ENCODE assay signal across 12 cellular contexts in the genomic region with DNA sequence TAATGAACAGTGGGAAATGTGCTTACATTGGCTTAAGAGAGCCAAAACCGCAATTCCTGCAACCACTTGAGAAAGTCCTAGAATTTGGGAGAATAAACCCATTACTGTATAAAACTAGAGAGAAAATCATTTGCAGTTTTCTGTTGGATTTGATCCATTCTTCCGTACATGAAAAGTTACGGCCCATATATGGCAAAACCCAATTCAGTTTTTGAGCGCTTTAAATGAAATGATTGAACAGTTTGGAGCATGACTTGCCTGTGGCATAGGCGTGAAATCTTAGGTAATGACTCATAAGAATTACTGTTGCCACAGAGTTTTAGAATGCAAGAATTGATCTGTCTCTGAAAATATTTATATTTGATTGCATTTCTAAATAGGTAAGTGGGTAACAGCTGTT. TPM values are rescaled to one million over a fixed set of nuclear protein-coding genes. Genes with fewer than 3 reads are reported as not detected.
DNase-seq lines count a peak whose midpoint lies in the region; ATAC-seq lines count a peak whose summit lies in the region.
"Had no signal": no experiment of that assay in that cellular context is flagged by ENCODE, and none has a peak within 500 bp of the region (broad histone marks: within the 10 kb centered on the region; RNA-seq: fewer than 3 reads in every experiment).

No MANE protein-coding gene starts in this region.

- no peak overlapping the region for H2BK12ac ChIP-seq in neuronal stem cell (ENCODE audit: low read length)

- H3K18ac ChIP-seq in neuronal stem cell (ENCODE audit: low read length), result no peak overlapping the region

- H3K27me3 ChIP-seq in neuronal stem cell (ENCODE audit: control insufficient read depth in 3 of 3, insufficient read depth in 3 of 3, low read depth in 1 of 3, low read length in 3 of 3), result no peaks in the 10 kb centered on the region

- no peak for ATAC-seq in central memory CD8-positive, alpha-beta T cell (replicated peaks; ENCODE audit: extremely low read depth, poor library complexity, severe bottlenecking)

- no peak overlapping the region for H3K14ac ChIP-seq in neuronal stem cell (ENCODE audit: low read length)

- no peak overlapping the region for H2BK5ac ChIP-seq in neuronal stem cell (ENCODE audit: low read length)

- no peak overlapping the region for H2BK120ac ChIP-seq in neuronal stem cell (ENCODE audit: low read depth, low read length)

- no peak overlapping the region for H4K8ac ChIP-seq in neuronal stem cell (ENCODE audit: low read depth, low read length)

- DNase-seq in EH (ENCODE audit: low read depth) (peak; percentile 9), NCI-H446 treated with DMSO at 0.1 percent for 48 hours (lab: John Stamatoyannopoulos, UW) (peak; percentile 53), COLO668 (lab: John Stamatoyannopoulos, UW; ENCODE audit: unreplicated experiment) (no peak), nucleus accumbens (lab: John Stamatoyannopoulos, UW) (no peak), neuronal stem cell (ENCODE audit: low spot score) (no peak), cerebellum (ENCODE audit: low spot score) (no peak)
- DNase-seq in central memory CD8-positive, alpha-beta T cell (ENCODE audit: low spot score in 2 of 2), result no peak
- DNase-seq: activated CD4-positive, alpha-beta memory T cell treated with anti-CD3 and anti-CD28 coated beads, Interleukin-2, amount 10 ng/mL, durations not matched to agents 7 days and 5 days; activated naive CD8-positive, alpha-beta T cell treated with anti-CD3 and anti-CD28 coated beads, Interleukin-2, amount 10 ng/mL, durations not matched to agents 7 days and 5 days; NCI-H187 treated with DMSO at 0.1 percent for 48 hours; stimulated activated CD8-positive, alpha-beta memory T cell treated with anti-CD3 and anti-CD28 coated beads, Interleukin-4, amount 100 ng/mL, for 48 hours had no signal

- H3K4me1 Mint-ChIP-seq in central memory CD8-positive, alpha-beta T cell, result peaks cover 13% of the 10 kb centered on the region

- peaks cover 2% of the 10 kb centered on the region for H3K79me1 ChIP-seq in neuronal stem cell (ENCODE audit: low read depth, low read length)

- no peak overlapping the region for H3K4me3 Mint-ChIP-seq in central memory CD8-positive, alpha-beta T cell
- H3K4me3 Mint-ChIP-seq: activated CD4-positive, alpha-beta memory T cell treated with anti-CD3 and anti-CD28 coated beads, Interleukin-2, amount 10 ng/mL, durations not matched to agents 7 days and 5 days; activated naive CD8-positive, alpha-beta T cell treated with anti-CD3 and anti-CD28 coated beads, Interleukin-2, amount 10 ng/mL, durations not matched to agents 7 days and 5 days had no signal

- H3K27ac ChIP-seq in mesodermal cell (ENCODE audit: low read depth, low read length, severe bottlenecking), result peak overlapping the region; percentile 52
- no peak overlapping the region for H3K27ac ChIP-seq in neuronal stem cell (replicated peaks; ENCODE audit: low read length)

- no peak overlapping the region for H3K9ac ChIP-seq in neuronal stem cell (ENCODE audit: low read depth, low read length, poor library complexity)

- WGBS in mesodermal cell (ENCODE audit: insufficient coverage in 2 of 2), 2 experiments, result 95 to 96% methylated on average over 4 of the region's 5 CpGs
- WGBS in neuronal stem cell (ENCODE audit: extremely low coverage in 2 of 2, insufficient read length in 2 of 2, insufficient replicate concordance in 1 of 2), 2 donors, result no CpG with 5 or more reads among the region's 5 CpGs

- H3K36me3 ChIP-seq in mesodermal cell (ENCODE audit: control insufficient read depth, insufficient read depth, low read length), result peaks cover 3% of the 10 kb centered on the region
- no peaks in the 10 kb centered on the region for H3K36me3 ChIP-seq in neuronal stem cell (replicated peaks in 1 of 2; ENCODE audit: control insufficient read depth in 2 of 2, insufficient read depth in 2 of 2, low read length in 2 of 2)

- H3K9me3 Mint-ChIP-seq in central memory CD8-positive, alpha-beta T cell, result no peaks in the 10 kb centered on the region
- H3K9me3 Mint-ChIP-seq: activated CD4-positive, alpha-beta memory T cell treated with anti-CD3 and anti-CD28 coated beads, Interleukin-2, amount 10 ng/mL, durations not matched to agents 7 days and 5 days; activated naive CD8-positive, alpha-beta T cell treated with anti-CD3 and anti-CD28 coated beads, Interleukin-2, amount 10 ng/mL, durations not matched to agents 7 days and 5 days had no signal

- H3K23ac ChIP-seq in neuronal stem cell (ENCODE audit: low read depth, low read length, poor library complexity), result no peak overlapping the region

- H3K9me3 ChIP-seq in mesodermal cell (ENCODE audit: control insufficient read depth, low read length) (no peaks in the 10 kb centered on the region), neuronal stem cell (replicated peaks in 1 of 2; ENCODE audit: control insufficient read depth in 2 of 2, insufficient read depth in 1 of 2, low read depth in 1 of 2, low read length in 2 of 2) (no peaks in the 10 kb centered on the region)

- no peak overlapping the region for H2AK5ac ChIP-seq in neuronal stem cell (ENCODE audit: low read depth, low read length)

- no peak overlapping the region for H3K4me2 ChIP-seq in neuronal stem cell (ENCODE audit: insufficient read depth, low read length, poor library complexity, severe bottlenecking)

- H2AFZ ChIP-seq in neuronal stem cell (ENCODE audit: low read length), result no peak overlapping the region

- peak overlapping the region; percentile 45 for H3K27ac Mint-ChIP-seq in central memory CD8-positive, alpha-beta T cell (ENCODE audit: low read depth)
- H3K27ac Mint-ChIP-seq: activated CD4-positive, alpha-beta memory T cell treated with anti-CD3 and anti-CD28 coated beads, Interleukin-2, amount 10 ng/mL, durations not matched to agents 7 days and 5 days; activated naive CD8-positive, alpha-beta T cell treated with anti-CD3 and anti-CD28 coated beads, Interleukin-2, amount 10 ng/mL, durations not matched to agents 7 days and 5 days had no signal

- H3K4me1 ChIP-seq in mesodermal cell (ENCODE audit: control insufficient read depth, insufficient read depth, low read length, poor library complexity, severe bottlenecking) (peaks cover 26% of the 10 kb centered on the region), neuronal stem cell (ENCODE audit: control insufficient read depth in 2 of 2, insufficient read depth in 1 of 2, low read depth in 1 of 2, low read length in 2 of 2) (peaks cover 0 to 4% of the 10 kb centered on the region in 2 donors)

- H3K4me3 ChIP-seq in mesodermal cell (ENCODE audit: extremely low read depth, insufficient read depth, low read length, poor library complexity, severe bottlenecking), result no peak overlapping the region
- H3K4me3 ChIP-seq in neuronal stem cell (ENCODE audit: low read length in 2 of 2), result no peak overlapping the region

- no peak overlapping the region for H2BK15ac ChIP-seq in neuronal stem cell (ENCODE audit: low read length)

- peaks cover 3% of the 10 kb centered on the region for H3K36me3 Mint-ChIP-seq in central memory CD8-positive, alpha-beta T cell (ENCODE audit: insufficient read depth)

- H3K4ac ChIP-seq in neuronal stem cell (ENCODE audit: low read length), result no peak overlapping the region

- H4K91ac ChIP-seq in neuronal stem cell (ENCODE audit: low read depth, low read length, poor library complexity), result no peak overlapping the region

- H3K27me3 Mint-ChIP-seq in central memory CD8-positive, alpha-beta T cell, result no peaks in the 10 kb centered on the region
- H3K27me3 Mint-ChIP-seq: activated CD4-positive, alpha-beta memory T cell treated with anti-CD3 and anti-CD28 coated beads, Interleukin-2, amount 10 ng/mL, durations not matched to agents 7 days and 5 days; activated naive CD8-positive, alpha-beta T cell treated with anti-CD3 and anti-CD28 coated beads, Interleukin-2, amount 10 ng/mL, durations not matched to agents 7 days and 5 days had no signal

RNA-seq across cellular contexts. Expression of a gene that starts 52.0 kb away (rescaled TPM):
- 17.7 TPM for polyA plus RNA-seq in mesodermal cell (2013, experiment 1 of 2)
- polyA plus RNA-seq in mesodermal cell (2013, experiment 2 of 2), result 15.9 TPM
- polyA plus RNA-seq in neuronal stem cell (2013, experiment 1 of 2), result 10.4 TPM
- polyA plus RNA-seq in neuronal stem cell (2013, experiment 2 of 2), result 10.8 TPM
- total RNA-seq in cerebellum, result 23.5 TPM

Comparison
In these comparisons a context has a peak if more than half of its experiments do, and no peak if none do; other contexts are left out.
1. DNase-seq: peak in EH (single experiment) and NCI-H446 treated with DMSO at 0.1 percent for 48 hours (single experiment); none in central memory CD8-positive, alpha-beta T cell (0 of 2), COLO668 (single experiment), nucleus accumbens (0 of 56), neuronal stem cell (single experiment) and cerebellum (single experiment).